In the genomic region with DNA sequence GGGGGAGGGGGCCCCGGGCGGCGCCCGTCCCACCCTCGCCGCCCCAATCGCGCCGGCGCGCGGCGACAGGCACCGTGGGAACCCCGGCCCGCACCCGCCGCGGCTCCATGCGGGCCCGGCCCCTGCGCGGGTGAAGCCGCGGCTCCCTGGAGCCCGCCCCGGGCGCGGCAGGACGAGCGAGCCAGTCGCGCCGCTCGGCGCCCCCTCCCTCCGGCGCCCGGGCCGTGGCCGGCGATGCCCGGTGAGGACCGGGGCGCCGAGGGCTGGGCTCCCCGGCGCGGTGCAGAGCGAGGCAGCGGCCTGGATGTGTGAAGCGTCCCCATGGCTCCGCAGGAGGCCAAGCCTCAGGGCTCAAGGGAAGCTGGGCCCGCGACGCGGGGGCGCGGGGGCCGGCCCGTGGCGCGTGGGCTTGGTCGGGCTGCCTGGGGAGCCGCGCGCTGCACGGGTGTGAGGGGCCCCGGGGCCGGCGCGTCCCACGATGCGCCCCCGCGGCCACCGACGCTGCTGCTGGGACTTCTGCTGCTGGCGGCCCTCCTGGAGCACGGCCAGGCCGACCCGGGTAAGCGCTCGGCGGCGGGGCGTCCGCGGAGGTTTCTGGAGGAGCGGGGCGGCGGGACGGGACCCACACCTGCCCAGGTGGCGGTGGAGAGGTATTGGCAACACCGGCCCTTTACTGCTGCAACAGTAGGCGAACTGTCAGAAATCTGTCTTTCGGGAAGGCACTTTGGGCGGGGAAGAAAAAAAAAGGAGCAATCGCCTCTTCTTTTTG, we compare ENCODE assay signal across 8 cellular contexts. TPM values are rescaled to one million over a fixed set of nuclear protein-coding genes. Genes with fewer than 3 reads are reported as not detected.
DNase-seq lines count a peak whose midpoint lies in the region; ATAC-seq and TF ChIP-seq lines count a peak whose summit lies in the region.

No MANE protein-coding gene starts in this region.

- DNase-seq in GM13977 (ENCODE audit: low spot score): peak; percentile 55
- peak; percentile 65 for DNase-seq in NCI-H2171 treated with DMSO at 0.1 percent for 48 hours (lab: John Stamatoyannopoulos, UW)
- DNase-seq in esophagus squamous epithelium (lab: John Stamatoyannopoulos, UW): no peak
- DNase-seq in trophoblast cell: peak in 1 of 2 donors; percentile 32

- H2BK5ac ChIP-seq in trophoblast cell (ENCODE audit: low read depth, low read length, poor library complexity): no peak overlapping the region

- H2AK5ac ChIP-seq in trophoblast cell (ENCODE audit: low read length): no peak overlapping the region

- no peak for TF ChIP-seq POLR2A in esophagus squamous epithelium (IDR thresholded peaks at IDR 0.05)

- TF ChIP-seq CTCF in GM13977 (IDR thresholded peaks at IDR 0.05; ENCODE audit: extremely low read depth, insufficient read depth, missing control alignments): no peak
- TF ChIP-seq CTCF in esophagus squamous epithelium (IDR thresholded peaks at IDR 0.05): no peak

- 17 to 34% methylated on average over 1 to 4 of the region's 99 CpGs for WGBS in esophagus squamous epithelium, 2 donors
- no CpG with 5 or more reads among the region's 99 CpGs for WGBS in trophoblast cell (ENCODE audit: extremely low coverage, insufficient coverage, insufficient read length)

- H3K4me3 ChIP-seq in esophagus squamous epithelium (peak overlapping the region; percentile 27 to 71 (median 45)), trophoblast cell (ENCODE audit: low read depth, low read length) (peak overlapping the region; percentile 75)

- H3K4ac ChIP-seq in trophoblast cell (ENCODE audit: low read depth, low read length): no peak overlapping the region

- H3K79me2 ChIP-seq in trophoblast cell (ENCODE audit: control insufficient read depth, insufficient read depth, low read length, poor library complexity): no peaks in the 10 kb centered on the region

- H4K8ac ChIP-seq in trophoblast cell (ENCODE audit: low read depth, low read length): no peak overlapping the region

- no peak overlapping the region for H3K9ac ChIP-seq in trophoblast cell (ENCODE audit: low read length)

- no peaks in the 10 kb centered on the region for H3K9me3 ChIP-seq in esophagus squamous epithelium
- peaks cover 4% of the 10 kb centered on the region for H3K9me3 ChIP-seq in trophoblast cell (ENCODE audit: insufficient read depth, low read depth, low read length)

- peak overlapping the region; percentile 82 for H2AFZ ChIP-seq in trophoblast cell (ENCODE audit: insufficient read depth, low read length, poor library complexity)

- no peaks in the 10 kb centered on the region for H3K79me1 ChIP-seq in trophoblast cell (ENCODE audit: low read length)

- H3K36me3 ChIP-seq in esophagus squamous epithelium: no peaks in the 10 kb centered on the region
- no peaks in the 10 kb centered on the region for H3K36me3 ChIP-seq in trophoblast cell (ENCODE audit: control insufficient read depth in 1 of 2, insufficient read depth in 2 of 2, low read length in 2 of 2)

- no peak overlapping the region for H3K18ac ChIP-seq in trophoblast cell (ENCODE audit: low read length)

- H3K4me1 ChIP-seq in esophagus squamous epithelium (peaks cover 3 to 19% (median 16%) of the 10 kb centered on the region in 3 donors), trophoblast cell (ENCODE audit: control insufficient read depth in 1 of 2, insufficient read depth in 2 of 2, low read length in 2 of 2) (peaks cover 7 to 10% of the 10 kb centered on the region in 2 experiments)

- H2BK120ac ChIP-seq in trophoblast cell (ENCODE audit: insufficient read depth, low read length, poor library complexity): no peak overlapping the region

- H3K4me2 ChIP-seq in trophoblast cell (ENCODE audit: low read length): peak overlapping the region; percentile 99

- in situ Hi-C loops in GM13977 (cut with MboI; ENCODE audit: low pct_unique_long_range_greater_than_20kb, low sequenced_read_pairs, unreplicated experiment): no loop called here

- H2BK12ac ChIP-seq in trophoblast cell (ENCODE audit: low read length): no peak overlapping the region

- H3K27me3 ChIP-seq in esophagus squamous epithelium (peaks cover 0 to 82% (median 6%) of the 10 kb centered on the region in 4 donors), trophoblast cell (ENCODE audit: insufficient read depth, low read length) (peaks cover 29% of the 10 kb centered on the region)

- no peak overlapping the region for H4K91ac ChIP-seq in trophoblast cell (ENCODE audit: low read depth, low read length)

- no peak for ATAC-seq in HG03108 (IDR thresholded peaks at IDR 0.05; ENCODE audit: unreplicated experiment)
- no peak for ATAC-seq in HG02852 (IDR thresholded peaks at IDR 0.05; ENCODE audit: unreplicated experiment)
- ATAC-seq in GM21360 (IDR thresholded peaks at IDR 0.05; ENCODE audit: unreplicated experiment): no peak
- no peak for ATAC-seq in HG02938 (IDR thresholded peaks at IDR 0.05; ENCODE audit: unreplicated experiment)

- intact Hi-C loops in esophagus squamous epithelium (cut with DNase I): no loop called here

- H3K27ac ChIP-seq in esophagus squamous epithelium (no peak overlapping the region), trophoblast cell (ENCODE audit: low read depth, low read length) (no peak overlapping the region)

- H3K23ac ChIP-seq in trophoblast cell (ENCODE audit: low read length): no peak overlapping the region

- H4K12ac ChIP-seq in trophoblast cell (ENCODE audit: low read depth, low read length): no peak overlapping the region

- no peak overlapping the region for H3K14ac ChIP-seq in trophoblast cell (ENCODE audit: low read length)

RNA-seq across cellular contexts. Expression of a gene that starts 0.6 kb away (rescaled TPM):
- 1 to 10 TPM in 1 of 4 donors, under 1 TPM in 3; under 0.01 to 1.8 (median 0.63) TPM for total RNA-seq in esophagus squamous epithelium
- polyA plus RNA-seq in trophoblast cell (2013): 0.62 and 0.67 TPM in 2 replicates
